12 cellular contexts compared by ENCODE assay signal in genomic region chr6:218153-219018, GRCh38.
DNase-seq lines count a peak whose midpoint lies in the region; ATAC-seq and TF ChIP-seq lines count a peak whose summit lies in the region.
"Had no signal": no experiment of that assay in that cellular context is flagged by ENCODE, and none has a peak within 500 bp of the region (broad histone marks: within the 10 kb centered on the region; RNA-seq: fewer than 3 reads in every experiment).

No MANE protein-coding gene starts in this region.

- peak; percentile 46 for ATAC-seq in GM19395 (IDR thresholded peaks at IDR 0.05; ENCODE audit: unreplicated experiment)
- ATAC-seq in HG03060 (IDR thresholded peaks at IDR 0.05; ENCODE audit: low read depth, unreplicated experiment) = peak; percentile 29
- no peak for ATAC-seq in activated T-helper 17 cell treated with anti-CD3 and anti-CD28 coated beads, Interleukin-2, amount 50 U/mL, for 72 hours (replicated peaks)

- H3K79me2 ChIP-seq in smooth muscle cell (ENCODE audit: low read depth) = no peaks in the 10 kb centered on the region
- H3K79me2 ChIP-seq: parathyroid adenoma had no signal

- no peaks in the 10 kb centered on the region for H3K36me3 Mint-ChIP-seq in activated T-helper 17 cell treated with anti-CD3 and anti-CD28 coated beads, Interleukin-2, amount 50 U/mL, for 72 hours (ENCODE audit: low read depth)

- H3K9ac ChIP-seq in smooth muscle cell (ENCODE audit: low read depth) = no peak overlapping the region
- H3K9ac ChIP-seq: parathyroid adenoma had no signal

- H3F3A ChIP-seq in smooth muscle cell (ENCODE audit: low read depth) = no peaks in the 10 kb centered on the region

- H3K4me3 ChIP-seq in GM12865 (ENCODE audit: low read depth, low read length) (peak overlapping the region; percentile 46), smooth muscle cell (no peak overlapping the region)

- H3K27ac ChIP-seq in smooth muscle cell (ENCODE audit: low read depth) = no peak overlapping the region
- H3K27ac ChIP-seq: parathyroid adenoma, RWPE1 had no signal

- H4K20me1 ChIP-seq in smooth muscle cell (ENCODE audit: low read depth) = no peaks in the 10 kb centered on the region

- H3K27me3 ChIP-seq in smooth muscle cell (ENCODE audit: low read depth) = peaks cover 6% of the 10 kb centered on the region

- H2AFZ ChIP-seq in smooth muscle cell (ENCODE audit: low read depth) = no peak overlapping the region
- H2AFZ ChIP-seq: parathyroid adenoma had no signal

- peak overlapping the region; percentile 49 for H3K27ac Mint-ChIP-seq in activated T-helper 17 cell treated with anti-CD3 and anti-CD28 coated beads, Interleukin-2, amount 50 U/mL, for 72 hours

- H3K9me3 Mint-ChIP-seq in activated T-helper 17 cell treated with anti-CD3 and anti-CD28 coated beads, Interleukin-2, amount 50 U/mL, for 72 hours = no peaks in the 10 kb centered on the region

- H3K27me3 Mint-ChIP-seq in activated T-helper 17 cell treated with anti-CD3 and anti-CD28 coated beads, Interleukin-2, amount 50 U/mL, for 72 hours = peaks cover 3% of the 10 kb centered on the region

- DNase-seq in GM12865 (ENCODE audit: low read depth) = peak; percentile 92
- DNase-seq in LoVo (ENCODE audit: low spot score) = no peak
- DNase-seq in smooth muscle cell (lab: John Stamatoyannopoulos, UW; ENCODE audit: unreplicated experiment) = no peak
- no peak for DNase-seq in GM03348 (ENCODE audit: low spot score)
- DNase-seq in NCI-H1417 treated with DMSO at 0.1 percent for 48 hours (lab: John Stamatoyannopoulos, UW) = no peak
- DNase-seq: central memory CD4-positive, alpha-beta T cell; IMR-90 had no signal

- H3K4me3 Mint-ChIP-seq in activated T-helper 17 cell treated with anti-CD3 and anti-CD28 coated beads, Interleukin-2, amount 50 U/mL, for 72 hours = no peak overlapping the region

- no peaks in the 10 kb centered on the region for H3K36me3 ChIP-seq in smooth muscle cell (ENCODE audit: low read depth)

- peak; percentile 28 for TF ChIP-seq CTCF in GM12865 (IDR thresholded peaks at IDR 0.05; ENCODE audit: insufficient read depth, low read depth, low read length, missing control alignments)
- no peak for TF ChIP-seq CTCF in smooth muscle cell (IDR thresholded peaks at IDR 0.05; ENCODE audit: borderline replicate concordance, insufficient read depth, poor library complexity, severe bottlenecking)

- no peak overlapping the region for H3K4me2 ChIP-seq in smooth muscle cell

- WGBS in smooth muscle cell (ENCODE audit: low lambda C conversion rate) = 83% methylated on average over 22 of the region's 22 CpGs

- peaks cover 17% of the 10 kb centered on the region for H3K4me1 ChIP-seq in smooth muscle cell (ENCODE audit: low read depth)
- H3K4me1 ChIP-seq: parathyroid adenoma had no signal

- peaks cover 52% of the 10 kb centered on the region for H3K4me1 Mint-ChIP-seq in activated T-helper 17 cell treated with anti-CD3 and anti-CD28 coated beads, Interleukin-2, amount 50 U/mL, for 72 hours

- H3K9me3 ChIP-seq in smooth muscle cell (replicated peaks; ENCODE audit: low read depth) = no peaks in the 10 kb centered on the region
